ENCODE assay signal across 9 cellular contexts in genomic region chr3:142963266-142964149, GRCh38. TPM values are rescaled to one million over a fixed set of nuclear protein-coding genes. Genes with fewer than 3 reads are reported as not detected.
A peak's percentile ranks its signal among the peaks of the same experiment; 100 is the strongest.
DNase-seq lines count a peak whose midpoint lies in the region; ATAC-seq, FAIRE-seq and TF ChIP-seq lines count a peak whose summit lies in the region.
"Had no signal": no experiment of that assay in that cellular context is flagged by ENCODE, and none has a peak within 500 bp of the region (broad histone marks: within the 10 kb centered on the region; RNA-seq: fewer than 3 reads in every experiment).

A gene with protein sequence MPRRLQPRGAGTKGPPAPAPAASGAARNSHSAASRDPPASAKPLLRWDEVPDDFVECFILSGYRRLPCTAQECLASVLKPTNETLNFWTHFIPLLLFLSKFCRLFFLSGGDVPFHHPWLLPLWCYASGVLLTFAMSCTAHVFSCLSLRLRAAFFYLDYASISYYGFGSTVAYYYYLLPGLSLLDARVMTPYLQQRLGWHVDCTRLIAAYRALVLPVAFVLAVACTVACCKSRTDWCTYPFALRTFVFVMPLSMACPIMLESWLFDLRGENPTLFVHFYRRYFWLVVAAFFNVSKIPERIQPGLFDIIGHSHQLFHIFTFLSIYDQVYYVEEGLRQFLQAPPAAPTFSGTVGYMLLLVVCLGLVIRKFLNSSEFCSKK (minus strand): TSS chr3:142963674. CDS start chr3:142963336, 338 bp downstream.

- CTCF ChIA-PET in activated CD4-positive, alpha-beta T cell treated with anti-CD3 and anti-CD28 coated beads, Interleukin-2, amount 10 ng/mL, durations not matched to agents 7 days and 5 days (lab: Charles Lee) = interaction anchor here (0.6 kb wide), 2 partner anchors 1551 to 1959 kb away, joined by 3 to 5 read pairs; no protein-coding TSS in a partner anchor

- H3K4me3 Mint-ChIP-seq in activated CD4-positive, alpha-beta T cell treated with anti-CD3 and anti-CD28 coated beads, Interleukin-2, amount 10 ng/mL, durations not matched to agents 7 days and 5 days = peak within 1 kb of the TSS; percentile 71
- peak within 1 kb of the TSS; percentile 78 for H3K4me3 Mint-ChIP-seq in activated T-helper 17 cell treated with anti-CD3 and anti-CD28 coated beads, Interleukin-2, amount 50 U/mL, for 72 hours

- peak within 1 kb of the TSS; percentile 48 for H3K27ac Mint-ChIP-seq in activated CD4-positive, alpha-beta T cell treated with anti-CD3 and anti-CD28 coated beads, Interleukin-2, amount 10 ng/mL, durations not matched to agents 7 days and 5 days
- no peak within 1 kb of the TSS for H3K27ac Mint-ChIP-seq in activated T-helper 17 cell treated with anti-CD3 and anti-CD28 coated beads, Interleukin-2, amount 50 U/mL, for 72 hours

- no peak for DNase-seq in activated CD4-positive, alpha-beta T cell treated with anti-CD3 and anti-CD28 coated beads, Interleukin-2, amount 10 ng/mL, durations not matched to agents 7 days and 5 days
- no peak for DNase-seq in activated CD4-positive, alpha-beta T cell treated with anti-CD3 and anti-CD28 coated beads for 1 hour
- DNase-seq in HTR-8/SVneo (ENCODE audit: insufficient read length, low spot score) (peak; percentile 18), heart left ventricle (peak; percentile 24 to 66 (median 39)), retinal pigment epithelial cell (ENCODE audit: low read depth) (no peak), HT-29 (ENCODE audit: low spot score) (no peak), SHP77 (lab: John Stamatoyannopoulos, UW) (no peak)

- H3K27me3 ChIP-seq in heart left ventricle = peaks cover 0 to 60% (median 8%) of the 10 kb centered on the region in 9 donors

- peak within 1 kb of the TSS; percentile 52 to 87 (median 66) for H3K4me3 ChIP-seq in heart left ventricle
- H3K4me3 ChIP-seq in retinal pigment epithelial cell (ENCODE audit: low read length) = peak within 1 kb of the TSS; percentile 54

- peaks cover 0 to 21% (median 0%) of the 10 kb centered on the region in 12 donors for H3K4me1 ChIP-seq in heart left ventricle

- H3K4me1 Mint-ChIP-seq in activated CD4-positive, alpha-beta T cell treated with anti-CD3 and anti-CD28 coated beads, Interleukin-2, amount 10 ng/mL, durations not matched to agents 7 days and 5 days = peaks cover 11% of the 10 kb centered on the region
- no peaks in the 10 kb centered on the region for H3K4me1 Mint-ChIP-seq in activated T-helper 17 cell treated with anti-CD3 and anti-CD28 coated beads, Interleukin-2, amount 50 U/mL, for 72 hours

- 1% methylated on average over 43 to 126 of the region's 126 CpGs for WGBS in heart left ventricle, 4 donors

- H3K27ac ChIP-seq in heart left ventricle = peak within 1 kb of the TSS in 11 of 12 donors; percentile 74 to 91 (median 83)

- peak in 3 of 12 donors; percentile 11 to 22 (median 16) for TF ChIP-seq CTCF in heart left ventricle (IDR thresholded peaks at IDR 0.05)
- TF ChIP-seq CTCF in retinal pigment epithelial cell (conservative IDR thresholded peaks at IDR 0.05; ENCODE audit: low read depth, low read length) = no peak

- TF ChIP-seq POLR2A in heart left ventricle (IDR thresholded peaks at IDR 0.05) = no peak

- H3K36me3 ChIP-seq in heart left ventricle = no peaks in the 10 kb centered on the region

- H3K27me3 Mint-ChIP-seq in activated CD4-positive, alpha-beta T cell treated with anti-CD3 and anti-CD28 coated beads, Interleukin-2, amount 10 ng/mL, durations not matched to agents 7 days and 5 days = peaks cover 72% of the 10 kb centered on the region
- peaks cover 55% of the 10 kb centered on the region for H3K27me3 Mint-ChIP-seq in activated T-helper 17 cell treated with anti-CD3 and anti-CD28 coated beads, Interleukin-2, amount 50 U/mL, for 72 hours

- H3K9me3 ChIP-seq in heart left ventricle = no peaks in the 10 kb centered on the region

- POLR2A ChIA-PET in activated CD4-positive, alpha-beta T cell treated with anti-CD3 and anti-CD28 coated beads, Interleukin-2, amount 10 ng/mL, durations not matched to agents 7 days and 5 days (lab: Charles Lee) = no interaction called here

- intact Hi-C loops in heart left ventricle (cut with DNase I) = no loop called here

- H3K9me3 Mint-ChIP-seq in activated CD4-positive, alpha-beta T cell treated with anti-CD3 and anti-CD28 coated beads, Interleukin-2, amount 10 ng/mL, durations not matched to agents 7 days and 5 days = no peaks in the 10 kb centered on the region
- no peaks in the 10 kb centered on the region for H3K9me3 Mint-ChIP-seq in activated T-helper 17 cell treated with anti-CD3 and anti-CD28 coated beads, Interleukin-2, amount 50 U/mL, for 72 hours

- ATAC-seq in activated T-helper 17 cell treated with anti-CD3 and anti-CD28 coated beads, Interleukin-2, amount 50 U/mL, for 72 hours (replicated peaks) = peak; percentile 27
- peak in 3 of 4 donors; percentile 53 to 75 (median 67) for ATAC-seq in heart left ventricle

- H3K36me3 Mint-ChIP-seq in activated CD4-positive, alpha-beta T cell treated with anti-CD3 and anti-CD28 coated beads, Interleukin-2, amount 10 ng/mL, durations not matched to agents 7 days and 5 days (ENCODE audit: low read depth) = no peaks in the 10 kb centered on the region
- H3K36me3 Mint-ChIP-seq in activated T-helper 17 cell treated with anti-CD3 and anti-CD28 coated beads, Interleukin-2, amount 50 U/mL, for 72 hours (ENCODE audit: low read depth) = peaks cover 12% of the 10 kb centered on the region

- no peak for FAIRE-seq in HTR-8/SVneo (lab: Jason Lieb, UNC)
- FAIRE-seq: GM18507 had no signal

RNA-seq across cellular contexts. Expression of the gene that starts here (rescaled TPM):
- not detected for total RNA-seq in activated CD4-positive, alpha-beta T cell treated with anti-CD3 and anti-CD28 coated beads, Interleukin-2, amount 10 ng/mL, durations not matched to agents 7 days and 5 days
- total RNA-seq in activated T-helper 17 cell treated with anti-CD3 and anti-CD28 coated beads, Interleukin-2, amount 50 U/mL, for 72 hours = not detected
- total RNA-seq in heart left ventricle = 10 to 100 TPM; 11.0 to 20.5 (median 14.7) TPM
- 1 to 10 TPM; 5.0 to 7.8 TPM for polyA plus RNA-seq in heart left ventricle
- total RNA-seq in HT-29 (2014; rRNA removed; shearing (Covaris generic)) = not detected in 2 replicates

Comparison
In these comparisons a context has a peak if more than half of its experiments do, and no peak if none do; other contexts are left out.
1. RNA of the gene that starts here (total RNA-seq): 11.0 to 20.5 TPM in heart left ventricle; not detected in activated CD4-positive, alpha-beta T cell treated with anti-CD3 and anti-CD28 coated beads, Interleukin-2, amount 10 ng/mL, durations not matched to agents 7 days and 5 days, not detected in activated T-helper 17 cell treated with anti-CD3 and anti-CD28 coated beads, Interleukin-2, amount 50 U/mL, for 72 hours and not detected in HT-29; every median in the first group is over 10 times any median in the second.
2. Peak in ATAC-seq in activated T-helper 17 cell treated with anti-CD3 and anti-CD28 coated beads, Interleukin-2, amount 50 U/mL, for 72 hours; RNA of the gene not detected or under 1 TPM.
3. DNase-seq: peak in HTR-8/SVneo (single experiment) and heart left ventricle (5 of 5); none in activated CD4-positive, alpha-beta T cell treated with anti-CD3 and anti-CD28 coated beads, Interleukin-2, amount 10 ng/mL, durations not matched to agents 7 days and 5 days (single experiment), activated CD4-positive, alpha-beta T cell treated with anti-CD3 and anti-CD28 coated beads for 1 hour (single experiment), retinal pigment epithelial cell (single experiment), HT-29 (single experiment) and SHP77 (0 of 2).